Comparison of ENCODE assay signal across 26 cellular contexts in the genomic region with DNA sequence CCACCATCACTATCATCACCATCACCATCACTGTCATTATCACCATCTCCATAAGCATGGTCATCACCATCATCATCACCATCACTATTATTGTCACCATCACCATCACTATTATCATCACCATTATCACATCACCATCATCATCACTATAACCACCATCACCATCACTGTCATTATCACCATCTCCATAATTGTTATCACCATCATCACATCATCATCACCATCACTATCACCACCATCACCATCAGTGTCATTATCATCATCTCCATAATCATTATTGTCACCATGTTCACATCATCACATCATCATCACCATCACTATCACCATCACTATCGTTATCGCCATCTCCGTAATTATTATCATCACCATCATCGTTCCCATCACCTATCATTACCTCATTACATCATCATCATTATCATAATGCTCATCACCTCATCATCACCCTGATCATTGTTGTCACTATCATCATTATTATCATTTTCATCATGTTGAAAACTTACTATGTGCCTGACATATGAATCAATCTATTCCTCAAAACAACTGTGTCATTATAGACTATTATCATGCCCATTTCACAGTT.
"Had no signal": no experiment of that assay in that cellular context is flagged by ENCODE, and none has a peak within 500 bp of the region (broad histone marks: within the 10 kb centered on the region; RNA-seq: fewer than 3 reads in every experiment).

No MANE protein-coding gene starts in this region.

- H3K4me1 ChIP-seq: thyroid gland, transverse colon had no signal

- H3K27ac ChIP-seq: left lung, lower lobe of right lung, ovary, right atrium auricular region, skin epidermis, stomach, testis, thyroid gland, transverse colon, upper lobe of left lung had no signal

- H3K4me3 ChIP-seq: left lung, lower lobe of right lung, ovary, right atrium auricular region, skin epidermis, stomach, testis, thyroid gland, transverse colon, upper lobe of left lung had no signal

- H3K27me3 ChIP-seq: left lung, ovary, right atrium auricular region, stomach, testis, thyroid gland, transverse colon, upper lobe of left lung had no signal

- FAIRE-seq: islet of Langerhans had no signal

- DNase-seq: hypothalamus; immature natural killer cell; kidney; left lung; lower lobe of right lung; mammary epithelial cell; mesenchymal stem cell; naive thymus-derived CD4-positive, alpha-beta T cell; stimulated activated CD4-positive, alpha-beta T cell treated with anti-CD3 and anti-CD28 coated beads, Interleukin-12 subunit alpha, Interleukin-12 subunit beta, amount 100 ng/mL, for 4 hours; stimulated activated CD4-positive, alpha-beta T cell treated with anti-CD3 and anti-CD28 coated beads, Interleukin-15, amount 100 ng/mL, for 24 hours; stimulated activated CD4-positive, alpha-beta T cell treated with anti-CD3 and anti-CD28 coated beads, Interleukin-2, amount 100 ng/mL, for 24 hours; stimulated activated CD4-positive, alpha-beta T cell treated with anti-CD3 and anti-CD28 coated beads, Interleukin-4, amount 100 ng/mL, for 1 hour; stimulated activated naive B cell treated with anti-CD40 and anti-IgM and Interleukin-4, amounts not matched to agents 10 μg/mL and 1 μg/mL and 100 μg/mL, for 72 hours; stimulated activated naive CD8-positive, alpha-beta T cell treated with anti-CD3 and anti-CD28 coated beads, Interleukin-15, Interleukin-2, amounts not matched to agents 100 U/mL and 50 U/mL, for 24 hours; testis; thyroid gland; transverse colon had no signal

- H3K36me3 ChIP-seq: left lung, lower lobe of right lung, ovary, right atrium auricular region, stomach, thyroid gland, transverse colon, upper lobe of left lung had no signal

- H3K9me3 ChIP-seq: left lung, lower lobe of right lung, ovary, right atrium auricular region, stomach, testis, thyroid gland, transverse colon, upper lobe of left lung had no signal

- ATAC-seq: left colon; left lung; lower lobe of right lung; naive thymus-derived CD4-positive, alpha-beta T cell; natural killer cell treated with Interleukin-12 subunit alpha and Interleukin-12 subunit beta and Interleukin-15 and Interleukin-18, amount 100 ng/mL, for 72 hours; sciatic nerve; stimulated activated naive B cell treated with anti-CD40 and anti-IgM and Interleukin-4, amounts not matched to agents 10 μg/mL and 1 μg/mL and 100 μg/mL, for 72 hours; stimulated activated naive CD8-positive, alpha-beta T cell treated with anti-CD3 and anti-CD28 coated beads, Interleukin-15, Interleukin-2, amounts not matched to agents 100 U/mL and 50 U/mL, for 24 hours had no signal
